17 cellular contexts compared by ENCODE assay signal in the genomic region with DNA sequence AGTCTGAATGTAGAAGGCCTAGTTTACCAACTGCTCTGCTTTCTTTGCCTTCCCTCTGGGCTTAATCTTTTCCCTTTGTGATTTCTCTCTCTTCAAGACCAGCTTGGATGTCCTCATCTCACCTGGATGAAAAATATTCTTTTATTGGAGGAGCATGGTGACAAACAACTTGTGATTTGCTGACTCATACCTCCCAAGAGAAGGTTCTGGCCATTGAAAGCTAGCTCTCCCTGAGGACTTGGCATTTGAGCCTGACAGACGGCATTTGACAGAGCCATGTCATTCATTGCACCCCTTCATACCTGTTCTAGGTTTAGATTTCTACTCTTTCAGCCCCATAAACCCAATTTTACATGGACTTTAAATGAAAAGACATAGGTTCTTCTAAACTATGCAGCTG. TPM values are rescaled to one million over a fixed set of nuclear protein-coding genes. Genes with fewer than 3 reads are reported as not detected.
A peak's percentile ranks its signal among the peaks of the same experiment; 100 is the strongest.
DNase-seq lines count a peak whose midpoint lies in the region; ATAC-seq, FAIRE-seq and TF ChIP-seq lines count a peak whose summit lies in the region.
"Had no signal": no experiment of that assay in that cellular context is flagged by ENCODE, and none has a peak within 500 bp of the region (broad histone marks: within the 10 kb centered on the region; RNA-seq: fewer than 3 reads in every experiment).

No MANE protein-coding gene starts in this region.

- TF ChIP-seq CTCF in left lung (IDR thresholded peaks at IDR 0.05) (no peak), gastroesophageal sphincter (IDR thresholded peaks at IDR 0.05) (no peak)

- no peak for ATAC-seq in activated T-helper 17 cell treated with anti-CD3 and anti-CD28 coated beads, Interleukin-2, amount 50 U/mL, for 72 hours (replicated peaks)
- ATAC-seq in left lung (peak; percentile 17), HG02798 (IDR thresholded peaks at IDR 0.05; ENCODE audit: poor library complexity, unreplicated experiment) (no peak), gastroesophageal sphincter (no peak)
- ATAC-seq: heart left ventricle had no signal

- FAIRE-seq in H54 (lab: Jason Lieb, UNC): peak; percentile 38
- FAIRE-seq: GM19239 had no signal

- TF ChIP-seq POLR2A in H54 (IDR thresholded peaks at IDR 0.05; ENCODE audit: low read depth, low read length) (no peak), gastroesophageal sphincter (IDR thresholded peaks at IDR 0.05) (no peak)

- H3K27me3 ChIP-seq in BLaER1 treated with 17β-estradiol and CSF1 and Interleukin-3, amounts not matched to agents 10 nM and 100 nM: no peaks in the 10 kb centered on the region
- H3K27me3 ChIP-seq in left lung (no peaks in the 10 kb centered on the region), gastroesophageal sphincter (no peaks in the 10 kb centered on the region)
- H3K27me3 ChIP-seq: heart left ventricle had no signal

- WGBS in gastroesophageal sphincter (ENCODE audit: low coverage in 1 of 2), 2 donors: 71 to 92% methylated on average over 1 of the region's 1 CpG

- DNase-seq in H54 (ENCODE audit: insufficient read length, low spot score) (no peak), left lung (no peak)
- DNase-seq in activated effector memory CD4-positive, alpha-beta T cell treated with anti-CD3 and anti-CD28 coated beads, Interleukin-2, amount 50 U/mL, for 16 hours: no peak
- DNase-seq: activated CD4-positive, alpha-beta memory T cell treated with anti-CD3 and anti-CD28 coated beads for 36 hours; heart left ventricle; KG1; naive B cell; NCI-H1930; NCI-H526 treated with DMSO at 0.1 percent for 48 hours; T1000; trophoblast cell had no signal

- no peaks in the 10 kb centered on the region for H3K9me3 ChIP-seq in BLaER1 treated with 17β-estradiol and CSF1 and Interleukin-3, amounts not matched to agents 10 nM and 100 nM (replicated peaks in 1 of 11)
- H3K9me3 ChIP-seq in left lung (no peaks in the 10 kb centered on the region), gastroesophageal sphincter (no peaks in the 10 kb centered on the region)
- H3K9me3 ChIP-seq: heart left ventricle had no signal

- H3K27me3 Mint-ChIP-seq in activated T-helper 17 cell treated with anti-CD3 and anti-CD28 coated beads, Interleukin-2, amount 50 U/mL, for 72 hours: no peaks in the 10 kb centered on the region
- H3K27me3 Mint-ChIP-seq: activated CD4-positive, alpha-beta memory T cell treated with anti-CD3 and anti-CD28 coated beads for 36 hours; naive B cell had no signal

- H3K36me3 Mint-ChIP-seq in activated T-helper 17 cell treated with anti-CD3 and anti-CD28 coated beads, Interleukin-2, amount 50 U/mL, for 72 hours (ENCODE audit: low read depth): peaks cover 90% of the 10 kb centered on the region

- H3K4me3 Mint-ChIP-seq in activated T-helper 17 cell treated with anti-CD3 and anti-CD28 coated beads, Interleukin-2, amount 50 U/mL, for 72 hours: no peak overlapping the region
- H3K4me3 Mint-ChIP-seq: activated CD4-positive, alpha-beta memory T cell treated with anti-CD3 and anti-CD28 coated beads for 36 hours; naive B cell had no signal

- no peaks in the 10 kb centered on the region for H4K20me1 ChIP-seq in BLaER1 treated with 17β-estradiol and CSF1 and Interleukin-3, amounts not matched to agents 10 nM and 100 nM

- peaks cover 74 to 99% (median 92%) of the 10 kb centered on the region in 11 experiments for H3K36me3 ChIP-seq in BLaER1 treated with 17β-estradiol and CSF1 and Interleukin-3, amounts not matched to agents 10 nM and 100 nM
- H3K36me3 ChIP-seq in left lung (peaks cover 0 to 82% of the 10 kb centered on the region in 2 donors), gastroesophageal sphincter (peaks cover 0 to 91% of the 10 kb centered on the region in 2 donors)

- intact Hi-C loops in left lung (cut with DNase I): no loop called here

- H3K27ac ChIP-seq in BLaER1 treated with 17β-estradiol and CSF1 and Interleukin-3, amounts not matched to agents 10 nM and 100 nM: peak overlapping the region; percentile 37 to 99 (median 52)
- peak overlapping the region in 1 of 2 donors; percentile 67 for H3K27ac ChIP-seq in left lung
- H3K27ac ChIP-seq in gastroesophageal sphincter: no peak overlapping the region
- H3K27ac ChIP-seq: C4-2B had no signal

- H3K27ac Mint-ChIP-seq in activated T-helper 17 cell treated with anti-CD3 and anti-CD28 coated beads, Interleukin-2, amount 50 U/mL, for 72 hours: peak overlapping the region; percentile 45
- H3K27ac Mint-ChIP-seq: activated CD4-positive, alpha-beta memory T cell treated with anti-CD3 and anti-CD28 coated beads for 36 hours had no signal

- H3K9ac ChIP-seq in BLaER1 treated with 17β-estradiol and CSF1 and Interleukin-3, amounts not matched to agents 10 nM and 100 nM: peak overlapping the region in 5 of 11 experiments; percentile 8 to 93 (median 40); a peak in 7 of 22 replicates

- peaks cover 12 to 77% (median 41%) of the 10 kb centered on the region in 10 experiments for H3K4me1 ChIP-seq in BLaER1 treated with 17β-estradiol and CSF1 and Interleukin-3, amounts not matched to agents 10 nM and 100 nM
- H3K4me1 ChIP-seq in left lung: peaks cover 3 to 32% of the 10 kb centered on the region in 2 donors
- H3K4me1 ChIP-seq in gastroesophageal sphincter: peaks cover 0 to 9% (median 0%) of the 10 kb centered on the region in 3 donors

- no peaks in the 10 kb centered on the region for H3K9me3 Mint-ChIP-seq in activated T-helper 17 cell treated with anti-CD3 and anti-CD28 coated beads, Interleukin-2, amount 50 U/mL, for 72 hours
- H3K9me3 Mint-ChIP-seq: activated CD4-positive, alpha-beta memory T cell treated with anti-CD3 and anti-CD28 coated beads for 36 hours; naive B cell had no signal

- H3K4me2 ChIP-seq in BLaER1 treated with 17β-estradiol and CSF1 and Interleukin-3, amounts not matched to agents 10 nM and 100 nM: peak overlapping the region; percentile 3 to 82 (median 70); a peak in 20 of 22 replicates

- no peak for TF ChIP-seq EP300 in gastroesophageal sphincter (IDR thresholded peaks at IDR 0.05)

- H3K4me1 Mint-ChIP-seq in activated T-helper 17 cell treated with anti-CD3 and anti-CD28 coated beads, Interleukin-2, amount 50 U/mL, for 72 hours: peaks cover 20% of the 10 kb centered on the region
- H3K4me1 Mint-ChIP-seq: naive B cell had no signal

- H3K4me3 ChIP-seq in BLaER1 treated with 17β-estradiol and CSF1 and Interleukin-3, amounts not matched to agents 10 nM and 100 nM: 0 out of 20 replicates have a peak overlapping the region, but pooled peaks of 1 of the 10 experiments have one; percentile 2
- H3K4me3 ChIP-seq in left lung (no peak overlapping the region), gastroesophageal sphincter (no peak overlapping the region)
- H3K4me3 ChIP-seq: heart left ventricle had no signal

RNA-seq across cellular contexts. Expression of gene ATG7, which starts 33.3 kb away (rescaled TPM):
- 10 to 100 TPM; 34.6 to 37.7 TPM for total RNA-seq in activated T-helper 17 cell treated with anti-CD3 and anti-CD28 coated beads, Interleukin-2, amount 50 U/mL, for 72 hours
- total RNA-seq in left lung (10 to 100 TPM; 41.9 to 73.3 TPM), gastroesophageal sphincter (10 to 100 TPM; 28.3 to 64.9 (median 36.5) TPM)

Comparison
In these comparisons a context has a peak if more than half of its experiments do, and no peak if none do; other contexts are left out.
1. H3K27ac ChIP-seq: peak in BLaER1 treated with 17β-estradiol and CSF1 and Interleukin-3, amounts not matched to agents 10 nM and 100 nM (11 of 11); none in gastroesophageal sphincter (0 of 4).